In the genomic region with DNA sequence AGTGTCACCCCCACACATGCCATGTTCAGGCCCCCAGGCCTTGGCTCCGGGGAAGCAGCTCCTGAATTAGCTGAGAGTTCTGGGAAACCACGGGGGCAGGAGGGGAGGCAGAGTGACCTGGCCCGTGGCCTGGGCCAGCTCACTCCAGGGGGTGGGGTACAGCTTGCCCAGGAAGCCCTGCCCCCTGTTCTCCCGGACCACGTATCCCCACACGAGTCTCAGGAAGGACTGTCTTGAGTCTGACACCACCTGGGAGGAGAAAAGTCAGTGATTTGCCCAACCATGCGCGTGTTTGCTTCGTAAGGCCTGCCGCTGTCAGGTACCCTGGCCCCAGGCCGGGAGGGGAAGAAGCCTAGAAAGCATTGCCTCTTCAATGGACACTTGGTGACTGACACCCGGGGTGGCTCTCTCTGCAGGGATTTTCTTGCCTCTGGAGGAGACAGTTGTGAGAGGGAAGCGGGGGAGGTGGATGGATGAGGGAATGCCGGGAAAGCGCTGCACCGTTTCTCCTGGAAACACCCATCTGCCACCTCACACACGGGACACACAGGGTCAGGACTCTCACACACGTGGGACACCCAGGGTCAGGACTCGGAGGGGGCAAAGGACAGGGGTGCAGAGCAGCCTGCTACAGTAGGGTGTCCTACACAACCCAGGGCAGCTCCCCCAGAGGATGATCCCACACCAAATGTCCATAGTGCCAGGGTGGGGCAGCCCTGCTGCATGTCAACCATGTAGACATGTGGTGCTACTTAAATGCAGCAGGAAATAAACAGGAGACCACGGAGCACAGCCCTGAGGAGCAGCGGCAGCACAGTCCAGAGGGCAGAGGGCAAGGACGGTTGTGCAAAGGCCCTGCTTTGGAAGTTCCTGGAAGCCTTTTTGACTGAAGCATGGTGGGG, we compare ENCODE assay signal across 11 cellular contexts. TPM values are rescaled to one million over a fixed set of nuclear protein-coding genes. Genes with fewer than 3 reads are reported as not detected.
DNase-seq lines count a peak whose midpoint lies in the region; ATAC-seq lines count a peak whose summit lies in the region.
"Had no signal": no experiment of that assay in that cellular context is flagged by ENCODE, and none has a peak within 500 bp of the region (broad histone marks: within the 10 kb centered on the region; RNA-seq: fewer than 3 reads in every experiment).

No MANE protein-coding gene starts in this region.

- no peaks in the 10 kb centered on the region for H3K9me3 ChIP-seq in esophagus (ENCODE audit: control insufficient read depth in 2 of 2, insufficient read depth in 1 of 2, low read depth in 1 of 2, low read length in 1 of 2)
- H3K9me3 ChIP-seq in muscle layer of colon (ENCODE audit: low read length) = no peaks in the 10 kb centered on the region

- H3K27ac Mint-ChIP-seq in T-helper 2 cell treated with Interferon-gamma antibody and Interleukin-4, amounts not matched to agents 5 μg/mL and 100 μg/mL, for 36 hours = peak overlapping the region; percentile 6

- peaks cover 5 to 7% of the 10 kb centered on the region in 2 donors for H3K4me1 ChIP-seq in esophagus (ENCODE audit: control insufficient read depth in 2 of 2, insufficient read depth in 2 of 2, low read length in 1 of 2)
- H3K4me1 ChIP-seq in muscle layer of colon (ENCODE audit: insufficient read depth, low read length) = peaks cover 74% of the 10 kb centered on the region

- ATAC-seq in GM19467 (IDR thresholded peaks at IDR 0.05; ENCODE audit: unreplicated experiment) = no peak

- peaks cover 12% of the 10 kb centered on the region for H3K4me1 Mint-ChIP-seq in T-helper 2 cell treated with Interferon-gamma antibody and Interleukin-4, amounts not matched to agents 5 μg/mL and 100 μg/mL, for 36 hours (ENCODE audit: low read depth)

- no peaks in the 10 kb centered on the region for H3K36me3 Mint-ChIP-seq in T-helper 2 cell treated with Interferon-gamma antibody and Interleukin-4, amounts not matched to agents 5 μg/mL and 100 μg/mL, for 36 hours (ENCODE audit: low read depth)

- no peaks in the 10 kb centered on the region for H3K9me3 Mint-ChIP-seq in T-helper 2 cell treated with Interferon-gamma antibody and Interleukin-4, amounts not matched to agents 5 μg/mL and 100 μg/mL, for 36 hours

- peak overlapping the region; percentile 53 for H3K9ac ChIP-seq in muscle layer of colon (ENCODE audit: low read length)

- H3K27me3 ChIP-seq in esophagus (ENCODE audit: control insufficient read depth in 1 of 2, insufficient read depth in 2 of 2, low read length in 2 of 2) (no peaks in the 10 kb centered on the region), muscle layer of colon (ENCODE audit: control insufficient read depth in 1 of 2, insufficient read depth in 2 of 2, low read length in 2 of 2) (no peaks in the 10 kb centered on the region)

- no peak overlapping the region for H3K4me3 Mint-ChIP-seq in T-helper 2 cell treated with Interferon-gamma antibody and Interleukin-4, amounts not matched to agents 5 μg/mL and 100 μg/mL, for 36 hours

- peaks cover 41% of the 10 kb centered on the region for H3K27me3 Mint-ChIP-seq in T-helper 2 cell treated with Interferon-gamma antibody and Interleukin-4, amounts not matched to agents 5 μg/mL and 100 μg/mL, for 36 hours (ENCODE audit: low read depth)

- no peak overlapping the region for H3K4me3 ChIP-seq in esophagus (ENCODE audit: low read depth in 1 of 2, low read length in 2 of 2)
- peak overlapping the region in 1 of 2 donors; percentile 45 for H3K4me3 ChIP-seq in muscle layer of colon (ENCODE audit: low read depth in 1 of 2, low read length in 2 of 2)

- peak overlapping the region; percentile 27 to 31 for H3K27ac ChIP-seq in esophagus (ENCODE audit: low read depth in 2 of 2, low read length in 1 of 2)
- H3K27ac ChIP-seq in muscle layer of colon (ENCODE audit: low read depth, low read length) = peak overlapping the region; percentile 83

- H3K36me3 ChIP-seq in esophagus (ENCODE audit: control insufficient read depth in 2 of 2, insufficient read depth in 2 of 2, low read length in 1 of 2) (no peaks in the 10 kb centered on the region), muscle layer of colon (ENCODE audit: insufficient read depth, low read length) (peaks cover 9% of the 10 kb centered on the region)

- DNase-seq in T-helper 2 cell treated with Interferon-gamma antibody and Interleukin-4, amounts not matched to agents 5 μg/mL and 100 μg/mL, for 36 hours (ENCODE audit: low spot score) = no peak
- no peak for DNase-seq in T-helper 2 cell
- peak; percentile 42 for DNase-seq in ureter (ENCODE audit: low spot score)
- no peak for DNase-seq in stimulated activated CD4-positive, alpha-beta T cell treated with anti-CD3 and anti-CD28 coated beads, Interleukin-4, amount 100 ng/mL, for 4 hours
- no peak for DNase-seq in inferior parietal cortex (ENCODE audit: extremely low spot score)
- DNase-seq: activated CD4-positive, CD25-positive, alpha-beta regulatory T cell; cortex of kidney; NCI-H1417 had no signal

- 66 to 81% methylated on average over 22 of the region's 22 CpGs for WGBS in esophagus, 2 donors

RNA-seq across cellular contexts. Expression of a gene that starts 4.9 kb away (rescaled TPM):
- polyA plus RNA-seq in esophagus = 1 to 10 TPM; 4.0 to 7.5 TPM
- total RNA-seq in ureter = 49.0 TPM
